In genomic region chr6:116034327-116034726, GRCh38 we compare ENCODE assay signal across 1 cellular context.
A peak's percentile ranks its signal among the peaks of the same experiment; 100 is the strongest.
TF ChIP-seq lines count a peak whose summit lies in the region.

No MANE protein-coding gene starts in this region.

TF ChIP-seq in IMR-90, 13 proteins besides CTCF, POLR2A, EP300 and RAD21 (continued from another document):
- TF ChIP-seq ELK1 (IDR thresholded peaks at IDR 0.05; ENCODE audit: borderline replicate concordance, low read depth, low read length) (no peak), RCOR1 (IDR thresholded peaks at IDR 0.05; ENCODE audit: insufficient replicate concordance, low read length) (no peak), MAFK (IDR thresholded peaks at IDR 0.05; ENCODE audit: low read depth, low read length) (peak; percentile 95), SMC3 (IDR thresholded peaks at IDR 0.05; ENCODE audit: low read depth, low read length) (no peak)
